In genomic region chr21:34626131-34626530, GRCh38 we compare ENCODE assay signal across 26 cellular contexts. TPM values are rescaled to one million over a fixed set of nuclear protein-coding genes. Genes with fewer than 3 reads are reported as not detected.
"Had no signal": no experiment of that assay in that cellular context is flagged by ENCODE, and none has a peak within 500 bp of the region (broad histone marks: within the 10 kb centered on the region; RNA-seq: fewer than 3 reads in every experiment).

No MANE protein-coding gene starts in this region.

- H3K9me3 ChIP-seq: left lung, lower lobe of right lung, ovary, right atrium auricular region, right lobe of liver, stomach, testis, thyroid gland, transverse colon, upper lobe of left lung, vagina had no signal

- H3K27ac Mint-ChIP-seq: naive thymus-derived CD8-positive, alpha-beta T cell; nephron; stimulated activated memory B cell treated with anti-CD40 and anti-IgM and Interleukin-4, amounts not matched to agents 10 μg/mL and 1 μg/mL and 100 μg/mL, for 72 hours had no signal

- H3K27ac ChIP-seq: left lung, lower lobe of right lung, ovary, right atrium auricular region, right lobe of liver, stomach, testis, thyroid gland, transverse colon, upper lobe of left lung, vagina had no signal

- H3K36me3 ChIP-seq: left lung, lower lobe of right lung, ovary, right atrium auricular region, right lobe of liver, stomach, thyroid gland, transverse colon, upper lobe of left lung, vagina had no signal

- H3K4me1 ChIP-seq: left lung, lower lobe of right lung, right atrium auricular region, right lobe of liver, stomach, testis, thyroid gland, transverse colon, upper lobe of left lung, vagina had no signal

- H3K9me3 Mint-ChIP-seq: naive thymus-derived CD8-positive, alpha-beta T cell; nephron; stimulated activated memory B cell treated with anti-CD40 and anti-IgM and Interleukin-4, amounts not matched to agents 10 μg/mL and 1 μg/mL and 100 μg/mL, for 72 hours had no signal

- H3K36me3 Mint-ChIP-seq: naive thymus-derived CD8-positive, alpha-beta T cell; stimulated activated memory B cell treated with anti-CD40 and anti-IgM and Interleukin-4, amounts not matched to agents 10 μg/mL and 1 μg/mL and 100 μg/mL, for 72 hours had no signal

- H3K4me3 ChIP-seq: left lung, lower lobe of right lung, ovary, right atrium auricular region, right lobe of liver, smooth muscle cell, stomach, testis, thyroid gland, transverse colon, upper lobe of left lung, vagina had no signal

- H3K4me3 Mint-ChIP-seq: naive thymus-derived CD8-positive, alpha-beta T cell; nephron; stimulated activated memory B cell treated with anti-CD40 and anti-IgM and Interleukin-4, amounts not matched to agents 10 μg/mL and 1 μg/mL and 100 μg/mL, for 72 hours had no signal

- DNase-seq: hippocampal formation; kidney; left colon; left lung; lower lobe of right lung; mammary epithelial cell; mesenchymal stem cell; naive thymus-derived CD8-positive, alpha-beta T cell; ovary; right lobe of liver; stimulated activated CD4-positive, alpha-beta T cell treated with anti-CD3 and anti-CD28 coated beads, Interleukin-1b, Interleukin-23, amount 100 ng/mL, for 48 hours; stimulated activated CD4-positive, alpha-beta T cell treated with anti-CD3 and anti-CD28 coated beads, Interleukin-2, amount 100 ng/mL, for 48 hours; stimulated activated CD4-positive, alpha-beta T cell treated with anti-CD3 and anti-CD28 coated beads, Interleukin-4, amount 100 ng/mL, for 4 hours; stimulated activated CD8-positive, alpha-beta memory T cell treated with anti-CD3 and anti-CD28 coated beads, Interleukin-4, amount 100 ng/mL, for 48 hours; stimulated activated naive CD8-positive, alpha-beta T cell treated with anti-CD3 and anti-CD28 coated beads, Interleukin-15, Interleukin-2, amounts not matched to agents 100 U/mL and 50 U/mL, for 24 hours; stomach; testis; thyroid gland; transverse colon; upper lobe of left lung had no signal

- H3K27me3 ChIP-seq: left lung, ovary, right atrium auricular region, right lobe of liver, testis, thyroid gland, upper lobe of left lung, vagina had no signal

- H3K4me1 Mint-ChIP-seq: nephron had no signal

RNA-seq across cellular contexts. Expression of gene CLIC6, which starts 42.7 kb away (rescaled TPM):
- total RNA-seq: pulmonary artery endothelial cell had no signal
